ENCODE assay signal across 8 cellular contexts in the genomic region with DNA sequence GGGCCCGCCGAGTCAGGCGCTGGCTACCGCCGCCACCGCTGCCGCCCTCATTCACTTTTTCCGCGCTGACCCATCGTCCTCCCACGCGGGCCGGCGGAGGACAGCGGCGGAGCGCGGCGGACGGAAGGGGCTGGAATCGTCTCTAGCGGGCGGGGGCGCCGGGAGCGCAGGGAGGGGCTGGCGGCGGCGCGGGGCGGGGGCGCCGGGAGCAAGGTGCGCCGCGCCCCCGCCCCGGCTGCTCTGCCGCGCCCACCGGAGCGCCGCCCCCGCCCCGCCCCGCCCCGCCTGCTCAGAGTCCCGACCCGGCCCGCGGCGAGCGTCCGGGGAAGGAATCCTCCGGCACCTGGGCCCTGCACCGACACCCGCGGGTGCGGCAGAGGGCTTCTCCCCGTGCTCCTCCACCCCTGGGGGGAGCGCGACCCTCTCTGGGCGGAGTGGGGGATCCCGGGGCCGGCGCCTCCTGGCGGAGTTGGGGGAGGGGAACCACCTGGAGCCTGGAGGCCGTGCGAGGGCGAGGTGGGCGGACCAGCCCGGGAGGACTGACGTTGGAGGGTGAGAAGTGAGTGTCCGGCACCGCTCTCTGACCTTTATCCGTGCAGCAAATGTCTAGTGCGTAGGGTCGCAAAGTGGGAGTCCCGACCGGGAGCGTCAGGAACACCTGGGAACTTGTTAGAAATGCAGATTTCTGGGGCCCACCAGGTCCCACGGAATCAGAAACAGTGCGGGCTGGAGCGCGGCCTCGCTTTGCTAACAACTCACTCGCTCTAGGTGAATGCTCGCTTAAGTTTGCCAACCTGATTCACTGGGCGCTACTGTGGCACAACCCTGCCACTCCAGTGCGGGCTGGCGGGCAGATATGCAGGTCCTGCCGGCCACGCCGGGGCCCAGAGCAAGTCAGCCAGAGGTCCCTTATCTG. TPM values are rescaled to one million over a fixed set of nuclear protein-coding genes. Genes with fewer than 3 reads are reported as not detected.
DNase-seq lines count a peak whose midpoint lies in the region; ATAC-seq, FAIRE-seq and TF ChIP-seq lines count a peak whose summit lies in the region.

A gene with protein sequence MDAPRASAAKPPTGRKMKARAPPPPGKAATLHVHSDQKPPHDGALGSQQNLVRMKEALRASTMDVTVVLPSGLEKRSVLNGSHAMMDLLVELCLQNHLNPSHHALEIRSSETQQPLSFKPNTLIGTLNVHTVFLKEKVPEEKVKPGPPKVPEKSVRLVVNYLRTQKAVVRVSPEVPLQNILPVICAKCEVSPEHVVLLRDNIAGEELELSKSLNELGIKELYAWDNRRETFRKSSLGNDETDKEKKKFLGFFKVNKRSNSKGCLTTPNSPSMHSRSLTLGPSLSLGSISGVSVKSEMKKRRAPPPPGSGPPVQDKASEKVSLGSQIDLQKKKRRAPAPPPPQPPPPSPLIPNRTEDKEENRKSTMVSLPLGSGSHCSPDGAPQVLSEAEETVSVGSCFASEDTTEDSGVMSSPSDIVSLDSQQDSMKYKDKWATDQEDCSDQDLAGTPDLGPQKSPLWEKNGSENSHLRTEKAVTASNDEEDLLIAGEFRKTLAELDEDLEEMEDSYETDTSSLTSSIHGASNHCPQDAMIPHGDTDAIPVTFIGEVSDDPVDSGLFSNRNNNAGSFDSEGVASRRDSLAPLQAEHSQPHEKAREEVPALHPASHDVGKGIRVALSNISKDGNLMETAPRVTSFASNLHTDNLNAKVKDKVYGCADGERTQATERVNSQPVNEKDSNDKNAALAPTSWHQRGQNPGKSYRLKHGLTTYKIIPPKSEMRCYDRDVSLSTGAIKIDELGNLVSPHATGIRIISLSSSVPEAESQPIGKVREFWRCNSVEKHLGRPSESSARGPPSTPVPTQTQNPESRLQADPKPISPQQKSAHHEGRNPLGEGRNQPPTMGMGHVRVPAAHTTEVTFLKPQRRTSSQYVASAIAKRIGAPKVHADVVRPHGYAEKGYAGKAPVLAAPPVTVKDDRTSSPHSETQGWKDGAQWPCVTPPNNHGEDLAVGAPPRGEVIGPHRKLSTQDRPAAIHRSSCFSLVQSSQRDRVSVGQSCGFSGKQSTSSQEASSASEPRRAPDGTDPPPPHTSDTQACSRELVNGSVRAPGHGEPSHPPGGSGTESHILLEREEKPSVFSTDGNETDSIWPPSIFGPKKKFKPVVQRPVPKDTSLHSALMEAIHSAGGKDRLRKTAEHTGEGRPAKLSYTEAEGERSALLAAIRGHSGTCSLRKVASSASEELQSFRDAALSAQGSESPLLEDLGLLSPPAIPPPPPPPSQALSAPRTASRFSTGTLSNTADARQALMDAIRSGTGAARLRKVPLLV (minus strand): TSS at position 144 of the 916 bp plus-strand sequence. CDS start 176 bp downstream, outside the sequence.

- no peak within 1 kb of the TSS for H3K9ac ChIP-seq in K562 (ENCODE audit: insufficient read depth in 1 of 2, low read depth in 2 of 2, low read length in 2 of 2)
- peak within 1 kb of the TSS; percentile 29 to 83 for H3K9ac ChIP-seq in kidney (ENCODE audit: low read length in 2 of 2)

- POLR2A ChIA-PET in K562 (lab: Yijun Ruan, JAX): no interaction called here
- POLR2A ChIA-PET in OCI-LY7 (lab: Charles Lee): no interaction called here

- no peak for TF ChIP-seq POLR2A in K562 (conservative IDR thresholded peaks at IDR 0.05)

- intact Hi-C loops in K562 (cut with micrococcal nuclease): no loop called here
- intact Hi-C loops in kidney (cut with DNase I): no loop called here
- intact Hi-C loops in OCI-LY7 (cut with micrococcal nuclease; ENCODE audit: unreplicated experiment): no loop called here

- H3K36me3 Mint-ChIP-seq in stimulated activated naive B cell treated with anti-CD40 and anti-IgM and Interleukin-4, amounts not matched to agents 10 μg/mL and 1 μg/mL and 100 μg/mL, for 72 hours: no peaks in the 10 kb centered on the region

- H3K36me3 ChIP-seq in K562 (ENCODE audit: control insufficient read depth, insufficient read depth, low read length): no peaks in the 10 kb centered on the region
- no peaks in the 10 kb centered on the region for H3K36me3 ChIP-seq in kidney (ENCODE audit: control insufficient read depth in 1 of 2, insufficient read depth in 2 of 2, low read length in 2 of 2)
- H3K36me3 ChIP-seq in OCI-LY7 (ENCODE audit: insufficient read depth, low read length): no peaks in the 10 kb centered on the region

- FAIRE-seq in K562 (lab: Jason Lieb, UNC) (no peak), kidney (lab: Jason Lieb, UNC) (no peak)

- TF ChIP-seq RAD21 in K562 (CRISPR knock-in tag; conservative IDR thresholded peaks at IDR 0.05 in 1 of 2, IDR thresholded peaks at IDR 0.05 in 1 of 2): no peak

- H3K27me3 Mint-ChIP-seq in stimulated activated naive B cell treated with anti-CD40 and anti-IgM and Interleukin-4, amounts not matched to agents 10 μg/mL and 1 μg/mL and 100 μg/mL, for 72 hours: peaks cover 39 to 58% of the 10 kb centered on the region in 2 donors

- in situ Hi-C loops in K562 (cut with MboI): no loop called here

- H3K79me2 ChIP-seq in K562 (ENCODE audit: control insufficient read depth, insufficient read depth, low read length) (no peaks in the 10 kb centered on the region), OCI-LY7 (ENCODE audit: insufficient read depth, low read depth, low read length) (no peaks in the 10 kb centered on the region)

- TF ChIP-seq CTCF in K562 (IDR thresholded peaks at IDR 0.05 in 2 of 3, conservative IDR thresholded peaks at IDR 0.05 in 1 of 3; ENCODE audit: insufficient read depth in 2 of 3, low read depth in 1 of 3, low read length in 3 of 3) (no peak), kidney (IDR thresholded peaks at IDR 0.05; ENCODE audit: borderline replicate concordance, extremely low read depth, insufficient read depth) (no peak), OCI-LY7 (conservative IDR thresholded peaks at IDR 0.05; ENCODE audit: low read length) (no peak)

- H2AFZ ChIP-seq in K562 (ENCODE audit: low read depth, low read length): no peak within 1 kb of the TSS
- no peak within 1 kb of the TSS for H2AFZ ChIP-seq in OCI-LY7 (ENCODE audit: low read length)

- peaks cover 5% of the 10 kb centered on the region; the same call in 1 of the 2 replicates for H4K20me1 ChIP-seq in K562 (replicated peaks; ENCODE audit: control insufficient read depth, insufficient read depth, low read length)
- no peaks in the 10 kb centered on the region for H4K20me1 ChIP-seq in OCI-LY7 (ENCODE audit: insufficient read depth, low read length)

- DNase-seq in stimulated activated CD4-positive, alpha-beta T cell treated with anti-CD3 and anti-CD28 coated beads, Interleukin-15, amount 100 ng/mL, for 24 hours: peak; percentile 14
- no peak for DNase-seq in stimulated activated CD4-positive, alpha-beta T cell treated with anti-CD3 and anti-CD28 coated beads, Interleukin-4, amount 100 ng/mL, for 4 hours
- peak; percentile 37 to 79 (median 58) for DNase-seq in K562 (ENCODE audit: extremely low read depth in 1 of 4, low spot score in 3 of 4)
- DNase-seq in kidney: peak; percentile 85
- no peak for DNase-seq in stimulated activated naive B cell treated with anti-CD40 and anti-IgM and Interleukin-4, amounts not matched to agents 10 μg/mL and 1 μg/mL and 100 μg/mL, for 72 hours
- no peak for DNase-seq in OCI-LY7 (ENCODE audit: low spot score)

- H3K9me3 Mint-ChIP-seq in stimulated activated naive B cell treated with anti-CD40 and anti-IgM and Interleukin-4, amounts not matched to agents 10 μg/mL and 1 μg/mL and 100 μg/mL, for 72 hours: no peaks in the 10 kb centered on the region

- H3K4me3 Mint-ChIP-seq in stimulated activated naive B cell treated with anti-CD40 and anti-IgM and Interleukin-4, amounts not matched to agents 10 μg/mL and 1 μg/mL and 100 μg/mL, for 72 hours: peak within 1 kb of the TSS; percentile 66 to 77

- H3K27ac ChIP-seq in K562 (ENCODE audit: extremely low read depth, low read depth, low read length): no peak within 1 kb of the TSS
- H3K27ac ChIP-seq in kidney (ENCODE audit: low read depth in 2 of 2, low read length in 2 of 2): peak within 1 kb of the TSS; percentile 76 to 86
- H3K27ac ChIP-seq in OCI-LY7 (ENCODE audit: low read depth, low read length, poor library complexity, severe bottlenecking): no peak within 1 kb of the TSS

- CTCF ChIA-PET in K562 (lab: Yijun Ruan, JAX; ENCODE audit: low intra/inter-chr PET ratio): no interaction called here
- CTCF ChIA-PET in OCI-LY7 (lab: Charles Lee; ENCODE audit: unreplicated experiment): no interaction called here

- H3K9me3 ChIP-seq in K562 (replicated peaks; ENCODE audit: control insufficient read depth, insufficient read depth, low read depth, low read length) (no peaks in the 10 kb centered on the region), kidney (ENCODE audit: control insufficient read depth in 1 of 2, low read length in 2 of 2) (no peaks in the 10 kb centered on the region), OCI-LY7 (ENCODE audit: low read length) (no peaks in the 10 kb centered on the region)

- peaks cover 5 to 38% of the 10 kb centered on the region in 2 experiments for H3K27me3 ChIP-seq in K562 (ENCODE audit: control insufficient read depth in 2 of 2, insufficient read depth in 2 of 2, low read length in 2 of 2)

- H3K4me1 ChIP-seq in K562 (replicated peaks in 1 of 2; ENCODE audit: control insufficient read depth in 2 of 2, insufficient read depth in 2 of 2, low read length in 2 of 2): peaks cover 0 to 20% of the 10 kb centered on the region in 2 experiments; a peak in 2 of 5 replicates
- peaks cover 9 to 18% of the 10 kb centered on the region in 2 donors for H3K4me1 ChIP-seq in kidney (ENCODE audit: control insufficient read depth in 1 of 2, insufficient read depth in 1 of 2, low read depth in 1 of 2, low read length in 2 of 2)
- no peaks in the 10 kb centered on the region for H3K4me1 ChIP-seq in OCI-LY7 (ENCODE audit: insufficient read depth, low read length, poor library complexity, severe bottlenecking)

- TF ChIP-seq EP300 in K562 (IDR thresholded peaks at IDR 0.05; ENCODE audit: low read length): no peak

- H3K4me2 ChIP-seq in K562 (ENCODE audit: insufficient read depth, low read length): no peak within 1 kb of the TSS
- no peak within 1 kb of the TSS for H3K4me2 ChIP-seq in OCI-LY7 (ENCODE audit: low read length)

- H3K4me1 Mint-ChIP-seq in stimulated activated naive B cell treated with anti-CD40 and anti-IgM and Interleukin-4, amounts not matched to agents 10 μg/mL and 1 μg/mL and 100 μg/mL, for 72 hours: peaks cover 12 to 15% of the 10 kb centered on the region in 2 donors

- no peaks in the 10 kb centered on the region for H3K9me2 ChIP-seq in OCI-LY7 (ENCODE audit: insufficient read depth, low read length)

- 29% methylated on average over 29 of the region's 94 CpGs for whole genome bisulfite sequencing in K562 (ENCODE audit: insufficient coverage, low coverage, missing lambda C conversion rate)

- H3K4me3 ChIP-seq in K562 (no peak within 1 kb of the TSS; the same call in 1 of the 2 replicates), kidney (ENCODE audit: low read length in 2 of 2) (peak within 1 kb of the TSS; percentile 82 to 83), OCI-LY7 (ENCODE audit: low read depth, low read length, poor library complexity, severe bottlenecking) (no peak within 1 kb of the TSS)

- BruUV-seq in K562 (replicated peaks; lab: Mats Ljungman, UMichigan): no TSS peak
- no TSS peak for BruUV-seq in OCI-LY7 (replicated peaks; lab: Mats Ljungman, UMichigan)

- ATAC-seq in K562 (peak; percentile 56), HG03175 (IDR thresholded peaks at IDR 0.05; ENCODE audit: unreplicated experiment) (no peak), HG02678 (IDR thresholded peaks at IDR 0.05; ENCODE audit: unreplicated experiment) (no peak)
- peak; percentile 34 to 44 for ATAC-seq in stimulated activated naive B cell treated with anti-CD40 and anti-IgM and Interleukin-4, amounts not matched to agents 10 μg/mL and 1 μg/mL and 100 μg/mL, for 72 hours (replicated peaks)

- no peaks in the 10 kb centered on the region for H3K9me1 ChIP-seq in K562 (ENCODE audit: control insufficient read depth, insufficient read depth, low read length)

- no peak within 1 kb of the TSS for H3K27ac Mint-ChIP-seq in stimulated activated naive B cell treated with anti-CD40 and anti-IgM and Interleukin-4, amounts not matched to agents 10 μg/mL and 1 μg/mL and 100 μg/mL, for 72 hours

RNA-seq across cellular contexts. Expression of the gene that starts here (rescaled TPM):
- 1.1 and 1.5 TPM in 2 replicates for total RNA-seq in K562 (2011; cell fraction: chromatin; rRNA removed; ENCODE audit: low replicate concordance)
- total RNA-seq in K562 (2011; cell fraction: nucleolus; rRNA removed): 0.39 and 0.67 TPM in 2 replicates
- total RNA-seq in K562 (2011; cell fraction: nucleoplasm; rRNA removed): 0.51 and 0.61 TPM in 2 replicates
- total RNA-seq in K562 (2014; rRNA removed) (not detected in 2 replicates), K562 (2014; rRNA removed; fragmentation: Illumina TruSeq; extraction: Trizol) (0.07 and 0.13 TPM in 2 replicates), K562 (2015; rRNA removed; fragmentation: Illumina TruSeq; extraction: Trizol) (0.08 and 0.11 TPM in 2 replicates), K562 (2021) (0.11 and 0.27 TPM in 2 replicates), kidney (42.7 TPM), OCI-LY7 (2022) (not detected in 2 replicates)
- polyA plus RNA-seq in K562 (2011; rRNA removed) (2.4 TPM in 2 replicates), K562 (2014; fragmentation: Illumina TruSeq; extraction: Trizol) (0.07 and 0.19 TPM in 2 replicates), K562 (2014; fragmentation: Nextera tagmentation; extraction: Ambion mirVana) (not detected), K562 (2014; rRNA removed) (0.01 and 0.19 TPM in 2 replicates), kidney (ENCODE audit: insufficient read depth, low read depth, low replicate concordance) (9.8 TPM)
- 0.75 and 1.1 TPM in 2 replicates for polyA plus RNA-seq in K562 (2011; cell fraction: cytosol; rRNA removed)
- 2.6 and 4.8 TPM in 2 replicates for polyA plus RNA-seq in K562 (2011; cell fraction: nucleus; rRNA removed)
- polyA plus RNA-seq in K562 (2012): 0.04 and 0.09 TPM in 2 replicates
- 3.2 and 4.1 TPM in 2 replicates for polyA minus RNA-seq in K562 (2011; rRNA and poly(A)+ RNA removed)
- 1.0 and 3.1 TPM in 2 replicates for polyA minus RNA-seq in K562 (2011; cell fraction: cytosol; rRNA and poly(A)+ RNA removed)
- polyA minus RNA-seq in K562 (2011; cell fraction: nucleus; rRNA and poly(A)+ RNA removed): 2.7 and 3.8 TPM in 2 replicates
- total RNA-seq in OCI-LY7 (2014; rRNA removed; shearing (Covaris generic)): not detected in 2 replicates

Comparison
In these comparisons a context has a peak if more than half of its experiments do, and no peak if none do; other contexts are left out.
1. RNA of the gene that starts here (total RNA-seq): 42.7 TPM in kidney (single experiment); 0.07 to 1.5 TPM in K562 and not detected in OCI-LY7; every median in the first group is over 10 times any median in the second.
2. DNase-seq: peak in stimulated activated CD4-positive, alpha-beta T cell treated with anti-CD3 and anti-CD28 coated beads, Interleukin-15, amount 100 ng/mL, for 24 hours (single experiment), K562 (4 of 4) and kidney (single experiment); none in stimulated activated CD4-positive, alpha-beta T cell treated with anti-CD3 and anti-CD28 coated beads, Interleukin-4, amount 100 ng/mL, for 4 hours (0 of 2), stimulated activated naive B cell treated with anti-CD40 and anti-IgM and Interleukin-4, amounts not matched to agents 10 μg/mL and 1 μg/mL and 100 μg/mL, for 72 hours (single experiment) and OCI-LY7 (single experiment).
3. ATAC-seq: peak in K562 (single experiment) and stimulated activated naive B cell treated with anti-CD40 and anti-IgM and Interleukin-4, amounts not matched to agents 10 μg/mL and 1 μg/mL and 100 μg/mL, for 72 hours (2 of 2); none in HG03175 (single experiment) and HG02678 (single experiment).
4. H3K27ac ChIP-seq: peak in kidney (2 of 2); none in K562 (single experiment) and OCI-LY7 (single experiment).
5. H3K4me3 ChIP-seq: peak in kidney (2 of 2); none in K562 (single experiment) and OCI-LY7 (single experiment).
6. H3K9ac ChIP-seq: peak in kidney (2 of 2); none in K562 (0 of 2).